In the genomic region with DNA sequence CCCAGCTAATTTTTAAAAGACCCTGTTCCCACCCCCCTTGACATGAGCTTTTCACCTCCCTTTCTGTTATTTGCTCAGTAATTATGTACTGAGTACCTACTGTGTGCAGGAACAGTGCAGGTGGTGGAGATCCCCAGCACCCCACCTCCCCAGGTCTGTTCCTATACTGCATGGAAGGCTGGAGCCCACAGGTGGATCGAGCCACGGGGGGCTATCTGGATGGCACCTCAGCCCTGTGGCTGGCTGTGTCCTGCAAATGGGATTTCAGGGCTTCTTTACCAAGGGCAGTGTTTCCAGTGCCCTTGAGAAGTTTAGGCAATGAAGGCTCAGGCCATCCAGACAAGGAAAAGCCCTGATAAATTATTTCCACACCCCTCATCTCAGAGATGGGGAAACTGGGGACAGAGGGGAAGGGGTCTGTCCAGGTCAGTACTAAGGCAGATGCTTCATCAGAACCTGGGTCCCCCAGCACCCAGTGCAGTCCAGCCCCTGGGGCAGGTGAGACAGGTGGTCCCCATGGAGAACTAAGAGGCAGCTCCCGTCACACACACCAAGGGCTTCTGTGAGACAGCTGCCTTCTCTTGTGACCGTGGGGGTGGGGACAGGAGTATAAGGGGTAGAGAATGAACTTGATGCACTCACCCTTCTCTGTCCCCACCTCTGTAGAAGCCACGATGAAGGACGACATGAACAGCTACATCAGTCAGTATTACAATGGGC, we compare ENCODE assay signal across 20 cellular contexts.
DNase-seq lines count a peak whose midpoint lies in the region; ATAC-seq, FAIRE-seq and TF ChIP-seq lines count a peak whose summit lies in the region.
"Had no signal": no experiment of that assay in that cellular context is flagged by ENCODE, and none has a peak within 500 bp of the region (broad histone marks: within the 10 kb centered on the region; RNA-seq: fewer than 3 reads in every experiment).

No MANE protein-coding gene starts in this region.

- DNase-seq in left cardiac atrium (peak; percentile 11), left ventricle myocardium inferior (no peak), bronchial epithelial cell (ENCODE audit: low read depth) (no peak), sciatic nerve (ENCODE audit: low spot score) (peak; percentile 8), progenitor cell of endocrine pancreas (ENCODE audit: low spot score, unreplicated experiment) (no peak)
- DNase-seq in activated naive CD4-positive, alpha-beta T cell treated with anti-CD3 and anti-CD28 coated beads, Interleukin-2, amount 50 U/mL, for 16 hours: no peak
- DNase-seq: BE2C, EL, GF-D8, KG1, MV-4-11, NCI-H1105 treated with DMSO at 0.1 percent for 48 hours, NCI-H2029 treated with DMSO at 0.1 percent for 48 hours, NCI-H2171, NCI-H345, NCI-H524, NCI-H82, SJCRH30 had no signal

- FAIRE-seq in bronchial epithelial cell (lab: Jason Lieb, UNC): peak; percentile 91

- H3K27ac ChIP-seq in left ventricle myocardium inferior (replicated peaks): no peak overlapping the region
- H3K27ac ChIP-seq: SJCRH30 had no signal

- no peaks in the 10 kb centered on the region for H3K27me3 Mint-ChIP-seq in progenitor cell of endocrine pancreas

- peaks cover 29% of the 10 kb centered on the region for H3K4me1 ChIP-seq in left ventricle myocardium inferior

- H3K36me3 ChIP-seq in left ventricle myocardium inferior (no peaks in the 10 kb centered on the region), bronchial epithelial cell (ENCODE audit: control insufficient read depth, insufficient read depth, low read length) (peaks cover 2% of the 10 kb centered on the region)
- H3K36me3 ChIP-seq: SJCRH30 had no signal

- H3K4me1 Mint-ChIP-seq in progenitor cell of endocrine pancreas (ENCODE audit: low read depth): no peaks in the 10 kb centered on the region

- no peaks in the 10 kb centered on the region for H3K36me3 Mint-ChIP-seq in progenitor cell of endocrine pancreas (ENCODE audit: insufficient read depth)

- no peaks in the 10 kb centered on the region for H3K9me3 Mint-ChIP-seq in progenitor cell of endocrine pancreas (ENCODE audit: low read depth)

- no peak overlapping the region for H3K4me3 Mint-ChIP-seq in progenitor cell of endocrine pancreas (ENCODE audit: low read depth)

- no peaks in the 10 kb centered on the region for H3K9me3 ChIP-seq in left ventricle myocardium inferior (replicated peaks)
- H3K9me3 ChIP-seq: BE2C, SJCRH30 had no signal

- no peaks in the 10 kb centered on the region for H3K27me3 ChIP-seq in left ventricle myocardium inferior (ENCODE audit: low read depth)
- H3K27me3 ChIP-seq in bronchial epithelial cell (ENCODE audit: control insufficient read depth, insufficient read depth, low read length): no peaks in the 10 kb centered on the region
- H3K27me3 ChIP-seq: BE2C, SJCRH30 had no signal

- H3K27ac Mint-ChIP-seq in progenitor cell of endocrine pancreas: no peak overlapping the region

- TF ChIP-seq CTCF in left ventricle myocardium inferior (IDR thresholded peaks at IDR 0.05; ENCODE audit: borderline replicate concordance) (no peak), bronchial epithelial cell (IDR thresholded peaks at IDR 0.05; ENCODE audit: insufficient read depth, low read length, severe bottlenecking) (no peak), progenitor cell of endocrine pancreas (IDR thresholded peaks at IDR 0.05; ENCODE audit: unreplicated experiment) (no peak)

- no peak for ATAC-seq in left cardiac atrium
- ATAC-seq in sciatic nerve: no peak
- ATAC-seq in HG03378 (IDR thresholded peaks at IDR 0.05; ENCODE audit: unreplicated experiment): no peak
- ATAC-seq: Panc1 had no signal

- intact Hi-C loops in left cardiac atrium (cut with DNase I): no loop called here
- intact Hi-C loops in left ventricle myocardium inferior (cut with micrococcal nuclease): no loop called here
- intact Hi-C loops in sciatic nerve (cut with DNase I): loop anchor here (5.0 kb wide), 1 partner anchor 1379 kb away; no protein-coding TSS in a partner anchor

- H3K4me3 ChIP-seq in left ventricle myocardium inferior (no peak overlapping the region), bronchial epithelial cell (ENCODE audit: low read depth, low read length) (no peak overlapping the region)
- H3K4me3 ChIP-seq: SJCRH30 had no signal

Comparison
In these comparisons a context has a peak if more than half of its experiments do, and no peak if none do; other contexts are left out.
1. DNase-seq: peak in left cardiac atrium (single experiment) and sciatic nerve (single experiment); none in left ventricle myocardium inferior (single experiment), bronchial epithelial cell (single experiment), progenitor cell of endocrine pancreas (single experiment) and activated naive CD4-positive, alpha-beta T cell treated with anti-CD3 and anti-CD28 coated beads, Interleukin-2, amount 50 U/mL, for 16 hours (single experiment).